1 cellular context compared by ENCODE assay signal in genomic region chr3:50294492-50295403, GRCh38.
TF ChIP-seq lines count a peak whose summit lies in the region.

No MANE protein-coding gene starts in this region.

TF ChIP-seq in HepG2, 621 proteins besides CTCF, POLR2A, EP300 and RAD21:
- TF ChIP-seq CAMTA2 (CRISPR knock-in tag; IDR thresholded peaks at IDR 0.05; ENCODE audit: borderline replicate concordance) (no peak), ZC3H13 (CRISPR knock-in tag; IDR thresholded peaks at IDR 0.05) (peak; percentile 62; the same call in 1 of the 2 replicates), KDM5A (IDR thresholded peaks at IDR 0.05; ENCODE audit: borderline replicate concordance, low read length) (no peak), ZNF550 (CRISPR knock-in tag; IDR thresholded peaks at IDR 0.05; ENCODE audit: borderline replicate concordance) (no peak), DBP (CRISPR knock-in tag; IDR thresholded peaks at IDR 0.05; ENCODE audit: not compliant biosample characterization) (no peak), ZNF710 (CRISPR knock-in tag; IDR thresholded peaks at IDR 0.05; ENCODE audit: borderline replicate concordance) (no peak), ZNF614 (CRISPR knock-in tag; IDR thresholded peaks at IDR 0.05; ENCODE audit: borderline replicate concordance) (no peak), ZZZ3 (CRISPR knock-in tag; IDR thresholded peaks at IDR 0.05; ENCODE audit: borderline replicate concordance) (no peak)
